Comparison of ENCODE assay signal across 16 cellular contexts in genomic region chr3:172266103-172266502, GRCh38.
A peak's percentile ranks its signal among the peaks of the same experiment; 100 is the strongest.
DNase-seq lines count a peak whose midpoint lies in the region; ATAC-seq and TF ChIP-seq lines count a peak whose summit lies in the region.
"Had no signal": no experiment of that assay in that cellular context is flagged by ENCODE, and none has a peak within 500 bp of the region (broad histone marks: within the 10 kb centered on the region; RNA-seq: fewer than 3 reads in every experiment).

No MANE protein-coding gene starts in this region.

- POLR2A ChIA-PET in WTC11 (lab: Charles Lee): interaction anchor here (0.5 kb wide), 1 partner anchor 74 kb away, joined by 3 read pairs; no protein-coding TSS in a partner anchor

- H3K36me3 Mint-ChIP-seq in natural killer cell: peaks cover 9% of the 10 kb centered on the region
- peaks cover 25% of the 10 kb centered on the region for H3K36me3 Mint-ChIP-seq in natural killer cell treated with Interleukin-12 subunit alpha and Interleukin-12 subunit beta and Interleukin-15 and Interleukin-18, amount 100 ng/mL, for 72 hours
- peaks cover 16% of the 10 kb centered on the region for H3K36me3 Mint-ChIP-seq in WTC11
- peaks cover 43% of the 10 kb centered on the region for H3K36me3 Mint-ChIP-seq in osteocyte (ENCODE audit: unreplicated experiment)
- H3K36me3 Mint-ChIP-seq in stimulated activated memory B cell treated with anti-CD40 and anti-IgM and Interleukin-4, amounts not matched to agents 10 μg/mL and 1 μg/mL and 100 μg/mL, for 72 hours: peaks cover 16% of the 10 kb centered on the region

- ATAC-seq in natural killer cell: no peak
- no peak for ATAC-seq in natural killer cell treated with Interleukin-12 subunit alpha and Interleukin-12 subunit beta and Interleukin-15 and Interleukin-18, amount 100 ng/mL, for 72 hours
- ATAC-seq in WTC11: peak; percentile 58; the same call in 1 of the 2 replicates
- no peak for ATAC-seq in stimulated activated memory B cell treated with anti-CD40 and anti-IgM and Interleukin-4, amounts not matched to agents 10 μg/mL and 1 μg/mL and 100 μg/mL, for 72 hours

- no peak for TF ChIP-seq CTCF in natural killer cell (IDR thresholded peaks at IDR 0.05)
- no peak for TF ChIP-seq CTCF in WTC11 (IDR thresholded peaks at IDR 0.05)
- no peak for TF ChIP-seq CTCF in osteocyte (IDR thresholded peaks at IDR 0.05)

- H3K4me3 Mint-ChIP-seq in natural killer cell (no peak overlapping the region), WTC11 (no peak overlapping the region), osteocyte (ENCODE audit: unreplicated experiment) (no peak overlapping the region)
- no peak overlapping the region for H3K4me3 Mint-ChIP-seq in natural killer cell treated with Interleukin-12 subunit alpha and Interleukin-12 subunit beta and Interleukin-15 and Interleukin-18, amount 100 ng/mL, for 72 hours
- no peak overlapping the region for H3K4me3 Mint-ChIP-seq in stimulated activated memory B cell treated with anti-CD40 and anti-IgM and Interleukin-4, amounts not matched to agents 10 μg/mL and 1 μg/mL and 100 μg/mL, for 72 hours
- H3K4me3 Mint-ChIP-seq: CD4-positive, CD25-positive, alpha-beta regulatory T cell; CD8-positive, alpha-beta memory T cell had no signal

- H3K27ac Mint-ChIP-seq in natural killer cell (peak overlapping the region; percentile 35 to 72), WTC11 (peak overlapping the region; percentile 55; the same call in 1 of the 2 replicates), osteocyte (ENCODE audit: unreplicated experiment) (peak overlapping the region; percentile 23)
- peak overlapping the region in 1 of 2 donors; percentile 33 for H3K27ac Mint-ChIP-seq in natural killer cell treated with Interleukin-12 subunit alpha and Interleukin-12 subunit beta and Interleukin-15 and Interleukin-18, amount 100 ng/mL, for 72 hours
- no peak overlapping the region for H3K27ac Mint-ChIP-seq in stimulated activated memory B cell treated with anti-CD40 and anti-IgM and Interleukin-4, amounts not matched to agents 10 μg/mL and 1 μg/mL and 100 μg/mL, for 72 hours
- H3K27ac Mint-ChIP-seq: CD4-positive, CD25-positive, alpha-beta regulatory T cell had no signal

- peaks cover 28 to 43% of the 10 kb centered on the region in 2 donors for H3K4me1 Mint-ChIP-seq in natural killer cell
- peaks cover 21% of the 10 kb centered on the region in 2 donors for H3K4me1 Mint-ChIP-seq in natural killer cell treated with Interleukin-12 subunit alpha and Interleukin-12 subunit beta and Interleukin-15 and Interleukin-18, amount 100 ng/mL, for 72 hours (ENCODE audit: low read depth in 2 of 2)
- H3K4me1 Mint-ChIP-seq in WTC11: peaks cover 26% of the 10 kb centered on the region
- peaks cover 21% of the 10 kb centered on the region for H3K4me1 Mint-ChIP-seq in osteocyte (ENCODE audit: unreplicated experiment)
- peaks cover 12% of the 10 kb centered on the region for H3K4me1 Mint-ChIP-seq in stimulated activated memory B cell treated with anti-CD40 and anti-IgM and Interleukin-4, amounts not matched to agents 10 μg/mL and 1 μg/mL and 100 μg/mL, for 72 hours
- H3K4me1 Mint-ChIP-seq: CD8-positive, alpha-beta memory T cell had no signal

- no peaks in the 10 kb centered on the region for H3K27me3 Mint-ChIP-seq in natural killer cell (ENCODE audit: low read depth in 2 of 2)
- H3K27me3 Mint-ChIP-seq in natural killer cell treated with Interleukin-12 subunit alpha and Interleukin-12 subunit beta and Interleukin-15 and Interleukin-18, amount 100 ng/mL, for 72 hours: no peaks in the 10 kb centered on the region
- no peaks in the 10 kb centered on the region for H3K27me3 Mint-ChIP-seq in WTC11 (ENCODE audit: low read depth)
- no peaks in the 10 kb centered on the region for H3K27me3 Mint-ChIP-seq in osteocyte (ENCODE audit: unreplicated experiment)
- no peaks in the 10 kb centered on the region for H3K27me3 Mint-ChIP-seq in stimulated activated memory B cell treated with anti-CD40 and anti-IgM and Interleukin-4, amounts not matched to agents 10 μg/mL and 1 μg/mL and 100 μg/mL, for 72 hours
- H3K27me3 Mint-ChIP-seq: CD4-positive, CD25-positive, alpha-beta regulatory T cell; CD8-positive, alpha-beta memory T cell had no signal

- intact Hi-C loops in natural killer cell (cut with micrococcal nuclease): no loop called here

- CTCF ChIA-PET in WTC11 (lab: Charles Lee): interaction anchor here (0.6 to 1.0 kb wide), 6 partner anchors 11 to 230 kb away, joined by 3 read pairs; no protein-coding TSS in a partner anchor

- H3K9me3 Mint-ChIP-seq in natural killer cell (no peaks in the 10 kb centered on the region), WTC11 (peaks cover 4% of the 10 kb centered on the region), osteocyte (ENCODE audit: unreplicated experiment) (no peaks in the 10 kb centered on the region)
- H3K9me3 Mint-ChIP-seq in natural killer cell treated with Interleukin-12 subunit alpha and Interleukin-12 subunit beta and Interleukin-15 and Interleukin-18, amount 100 ng/mL, for 72 hours: no peaks in the 10 kb centered on the region
- H3K9me3 Mint-ChIP-seq in stimulated activated memory B cell treated with anti-CD40 and anti-IgM and Interleukin-4, amounts not matched to agents 10 μg/mL and 1 μg/mL and 100 μg/mL, for 72 hours: no peaks in the 10 kb centered on the region
- H3K9me3 Mint-ChIP-seq: CD4-positive, CD25-positive, alpha-beta regulatory T cell; CD8-positive, alpha-beta memory T cell had no signal

- DNase-seq in natural killer cell: no peak
- DNase-seq in natural killer cell treated with Interleukin-12 subunit alpha and Interleukin-12 subunit beta and Interleukin-15 and Interleukin-18, amount 100 ng/mL, for 72 hours (ENCODE audit: low spot score): no peak
- no peak for DNase-seq in WTC11 (ENCODE audit: low spot score)
- DNase-seq in osteocyte (ENCODE audit: extremely low spot score, unreplicated experiment): no peak
- no peak for DNase-seq in GM03348 (ENCODE audit: low spot score)
- no peak for DNase-seq in NCI-H82 treated with DMSO at 0.1 percent for 48 hours (lab: John Stamatoyannopoulos, UW; ENCODE audit: unreplicated experiment)
- DNase-seq: ACHN; BE2C; C1 segment of cervical spinal cord; CD4-positive, CD25-positive, alpha-beta regulatory T cell; CD8-positive, alpha-beta memory T cell; COR-L47; GM23248; HCEC 1CT; IMR-90 had no signal

TF ChIP-seq in WTC11, 78 proteins besides CTCF, POLR2A, EP300 and RAD21:
- no peak for TF ChIP-seq TP53 (CRISPR knock-in tag; IDR thresholded peaks at IDR 0.05)
- no peak for TF ChIP-seq OVOL2 (CRISPR knock-in tag; IDR thresholded peaks at IDR 0.05; ENCODE audit: borderline replicate concordance)
- TF ChIP-seq ZNF671 (CRISPR knock-in tag; IDR thresholded peaks at IDR 0.05): no peak
- TF ChIP-seq ARID4B (CRISPR knock-in tag; IDR thresholded peaks at IDR 0.05; ENCODE audit: borderline replicate concordance): no peak
- TF ChIP-seq PREB (CRISPR knock-in tag; IDR thresholded peaks at IDR 0.05; ENCODE audit: borderline replicate concordance): no peak
- no peak for TF ChIP-seq TCF7 (CRISPR knock-in tag; IDR thresholded peaks at IDR 0.05; ENCODE audit: low read depth)
- no peak for TF ChIP-seq NFYB (CRISPR knock-in tag; conservative IDR thresholded peaks at IDR 0.05; ENCODE audit: low read depth)
